ENCODE assay signal across 19 cellular contexts in the genomic region with DNA sequence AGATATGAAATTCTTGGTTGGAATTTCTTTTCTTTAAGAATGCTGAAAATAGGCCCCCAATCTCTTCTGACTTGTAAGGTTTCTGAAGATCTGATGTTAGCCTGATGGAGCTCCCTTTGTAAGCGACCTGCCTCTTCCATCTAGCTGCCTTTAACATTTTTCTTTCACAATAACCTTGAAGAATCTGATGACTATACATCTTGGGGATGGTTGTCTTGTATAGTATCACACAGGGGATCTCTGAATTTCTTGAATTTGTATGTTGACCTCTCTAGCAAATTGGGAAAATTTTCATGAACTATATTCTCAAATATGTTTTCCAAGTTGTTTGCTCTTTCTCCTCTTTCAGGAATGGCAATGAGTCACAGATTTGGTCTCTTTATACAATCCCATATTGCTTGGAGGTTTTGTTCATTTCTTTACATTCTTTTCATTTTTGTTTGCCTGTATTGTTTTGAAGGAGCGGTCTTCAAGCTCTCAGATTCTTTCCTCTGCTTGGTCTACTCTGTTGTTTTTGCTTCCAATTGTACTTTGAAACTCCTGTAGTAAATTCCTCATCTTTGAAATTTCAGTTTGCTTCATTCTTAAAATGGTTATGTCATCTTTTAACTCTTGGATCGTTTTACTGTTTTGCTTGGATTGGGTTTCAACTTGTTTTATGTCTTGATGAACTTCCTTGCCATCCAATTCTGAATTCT.
DNase-seq lines count a peak whose midpoint lies in the region.
"Had no signal": no experiment of that assay in that cellular context is flagged by ENCODE, and none has a peak within 500 bp of the region (broad histone marks: within the 10 kb centered on the region; RNA-seq: fewer than 3 reads in every experiment).

No MANE protein-coding gene starts in this region.

- no peaks in the 10 kb centered on the region for H3K4me1 Mint-ChIP-seq in immature natural killer cell
- H3K4me1 Mint-ChIP-seq: activated naive CD4-positive, alpha-beta T cell treated with anti-CD3 and anti-CD28 coated beads, Interleukin-2, amount 10 ng/mL, durations not matched to agents 7 days and 5 days; CD4-positive, CD25-positive, alpha-beta regulatory T cell had no signal

- peaks cover 19% of the 10 kb centered on the region for H3K4me1 ChIP-seq in SJSA1 (replicated peaks)
- H3K4me1 ChIP-seq: prostate gland, transverse colon had no signal

- H3K9me3 Mint-ChIP-seq in immature natural killer cell, result peaks cover 3 to 31% (median 10%) of the 10 kb centered on the region in 6 donors

- H3K4me3 ChIP-seq in SJSA1, result no peak overlapping the region
- H3K4me3 ChIP-seq: prostate gland, transverse colon had no signal

- no peak overlapping the region for H3K4me3 Mint-ChIP-seq in immature natural killer cell
- H3K4me3 Mint-ChIP-seq: activated naive CD4-positive, alpha-beta T cell treated with anti-CD3 and anti-CD28 coated beads, Interleukin-2, amount 10 ng/mL, durations not matched to agents 7 days and 5 days; CD4-positive, CD25-positive, alpha-beta regulatory T cell had no signal

- H3K27me3 ChIP-seq in SJSA1 (replicated peaks), result no peaks in the 10 kb centered on the region
- H3K27me3 ChIP-seq: transverse colon had no signal

- no peaks in the 10 kb centered on the region; the same call in 1 of the 2 replicates for H3K9me3 ChIP-seq in SJSA1 (replicated peaks)
- H3K9me3 ChIP-seq: prostate gland, transverse colon had no signal

- peaks cover 0 to 2% (median 0%) of the 10 kb centered on the region in 3 donors for H3K27me3 Mint-ChIP-seq in immature natural killer cell (ENCODE audit: low read depth in 3 of 3)
- H3K27me3 Mint-ChIP-seq: activated naive CD4-positive, alpha-beta T cell treated with anti-CD3 and anti-CD28 coated beads, Interleukin-2, amount 10 ng/mL, durations not matched to agents 7 days and 5 days; CD4-positive, CD25-positive, alpha-beta regulatory T cell had no signal

- H3K36me3 ChIP-seq in SJSA1, result no peaks in the 10 kb centered on the region
- H3K36me3 ChIP-seq: prostate gland, transverse colon had no signal

- peak overlapping the region; percentile 92 for H3K27ac ChIP-seq in SJSA1
- H3K27ac ChIP-seq: prostate gland, transverse colon had no signal

- H3K27ac Mint-ChIP-seq in immature natural killer cell, result no peak overlapping the region
- H3K27ac Mint-ChIP-seq: activated naive CD4-positive, alpha-beta T cell treated with anti-CD3 and anti-CD28 coated beads, Interleukin-2, amount 10 ng/mL, durations not matched to agents 7 days and 5 days; CD4-positive, CD25-positive, alpha-beta regulatory T cell had no signal

- DNase-seq in EL, result peak; percentile 83
- peak in 1 of 2 experiments; percentile 86 for DNase-seq in SJSA1 (ENCODE audit: low read depth in 1 of 2, low spot score in 2 of 2)
- peak; percentile 77 for DNase-seq in fibroblast of gingiva (ENCODE audit: low read depth)
- DNase-seq in renal cortical epithelial cell (ENCODE audit: low read depth), result peak; percentile 10
- no peak for DNase-seq in amygdala (lab: John Stamatoyannopoulos, UW)
- no peak for DNase-seq in cerebellar nuclear complex (lab: John Stamatoyannopoulos, UW)
- no peak for DNase-seq in immature natural killer cell
- no peak for DNase-seq in GF-D8 (lab: John Stamatoyannopoulos, UW)
- DNase-seq: activated CD4-positive, CD25-positive, alpha-beta regulatory T cell; activated naive CD4-positive, alpha-beta T cell treated with anti-CD3 and anti-CD28 coated beads, Interleukin-2, amount 10 ng/mL, durations not matched to agents 7 days and 5 days; CD4-positive, CD25-positive, alpha-beta regulatory T cell; foreskin melanocyte; NCI-H1417; NCI-H446 treated with DMSO at 0.1 percent for 48 hours; stimulated activated CD4-positive, alpha-beta T cell treated with anti-CD3 and anti-CD28 coated beads, Interleukin-1b, Interleukin-23, amount 100 ng/mL, for 48 hours; stimulated activated CD8-positive, alpha-beta memory T cell treated with anti-CD3 and anti-CD28 coated beads, Interleukin-4, amount 100 ng/mL, for 48 hours; T-helper 1 cell; transverse colon had no signal

- H3K36me3 Mint-ChIP-seq in immature natural killer cell, result no peaks in the 10 kb centered on the region
- H3K36me3 Mint-ChIP-seq: activated naive CD4-positive, alpha-beta T cell treated with anti-CD3 and anti-CD28 coated beads, Interleukin-2, amount 10 ng/mL, durations not matched to agents 7 days and 5 days; CD4-positive, CD25-positive, alpha-beta regulatory T cell had no signal

Comparison
In these comparisons a context has a peak if more than half of its experiments do, and no peak if none do; other contexts are left out.
1. DNase-seq: peak in EL (single experiment), fibroblast of gingiva (single experiment) and renal cortical epithelial cell (single experiment); none in amygdala (0 of 56), cerebellar nuclear complex (0 of 2), immature natural killer cell (0 of 3) and GF-D8 (single experiment).